Comparison of ENCODE assay signal across 9 cellular contexts in genomic region chr5:64767959-64768357, GRCh38. TPM values are rescaled to one million over a fixed set of nuclear protein-coding genes. Genes with fewer than 3 reads are reported as not detected.
DNase-seq lines count a peak whose midpoint lies in the region; ATAC-seq, FAIRE-seq and TF ChIP-seq lines count a peak whose summit lies in the region.
"Had no signal": no experiment of that assay in that cellular context is flagged by ENCODE, and none has a peak within 500 bp of the region (broad histone marks: within the 10 kb centered on the region; RNA-seq: fewer than 3 reads in every experiment).

No MANE protein-coding gene starts in this region.

- no peaks in the 10 kb centered on the region for H3K9me3 ChIP-seq in adrenal gland (replicated peaks in 1 of 3)
- H3K9me3 ChIP-seq in iPS-18c (ENCODE audit: control insufficient read depth, insufficient read depth, low read length), result no peaks in the 10 kb centered on the region

- H3K27me3 ChIP-seq in adrenal gland, result no peaks in the 10 kb centered on the region

- H3K36me3 ChIP-seq in adrenal gland (replicated peaks in 1 of 2), result peaks cover 0 to 12% of the 10 kb centered on the region in 2 donors

- ATAC-seq in GM21717 (IDR thresholded peaks at IDR 0.05; ENCODE audit: unreplicated experiment), result peak; percentile 13

- TF ChIP-seq CTCF in adrenal gland (IDR thresholded peaks at IDR 0.05), result no peak

- DNase-seq in EH (ENCODE audit: low read depth) (peak; percentile 41), M059J (ENCODE audit: low read depth) (peak; percentile 15), adrenal gland (peak in 2 of 7 donors; percentile 8 to 19), NCI-H526 treated with DMSO at 0.1 percent for 48 hours (lab: John Stamatoyannopoulos, UW) (no peak), frontal cortex (ENCODE audit: low spot score in 2 of 2) (no peak)
- peak; percentile 28 for DNase-seq in stimulated activated CD4-positive, alpha-beta T cell treated with anti-CD3 and anti-CD28 coated beads, Interleukin-15, amount 100 ng/mL, for 24 hours

- FAIRE-seq in frontal cortex (lab: Jason Lieb, UNC), result no peak
- FAIRE-seq: TTC549 had no signal

- no peak for TF ChIP-seq POLR2A in adrenal gland (IDR thresholded peaks at IDR 0.05)

- 0 to 1% (median 1%) methylated on average over 10 of the region's 10 CpGs for WGBS in adrenal gland, 4 donors

- peak overlapping the region; percentile 57 to 93 (median 80) for H3K4me3 ChIP-seq in adrenal gland
- H3K4me3 ChIP-seq in iPS-18c (ENCODE audit: insufficient read depth, low read depth, low read length), result peak overlapping the region; percentile 75

- peaks cover 18 to 43% of the 10 kb centered on the region in 2 donors for H3K4me1 ChIP-seq in adrenal gland (replicated peaks in 1 of 2)

- intact Hi-C loops in adrenal gland (cut with DNase I), result no loop called here

- H3K27ac ChIP-seq in adrenal gland, result peak overlapping the region in 4 of 5 donors; percentile 59 to 91 (median 87)

RNA-seq across cellular contexts. Expression of gene SREK1IP1, which starts 0.5 kb away (rescaled TPM):
- total RNA-seq in M059J (2014; rRNA removed; shearing (Covaris generic)), result 4.1 and 7.6 TPM in 2 replicates
- 10 to 100 TPM in 5 of 8 donors, 1 to 10 TPM in 3; 5.0 to 29.2 (median 14.6) TPM for total RNA-seq in adrenal gland
- polyA plus RNA-seq in adrenal gland, result 10 to 100 TPM; 13.1 to 42.9 (median 36.8) TPM
- total RNA-seq in frontal cortex, result 31.0 TPM

RNA-seq across cellular contexts. Expression of gene CWC27, which starts 0.8 kb away (rescaled TPM):
- 8.7 and 10.6 TPM in 2 replicates for total RNA-seq in M059J (2014; rRNA removed; shearing (Covaris generic))
- total RNA-seq in adrenal gland (10 to 100 TPM in 7 of 8 donors, 1 to 10 TPM in 1; 7.3 to 21.5 (median 15.6) TPM), frontal cortex (28.1 TPM)
- polyA plus RNA-seq in adrenal gland, result 10 to 100 TPM; 12.4 to 31.0 (median 13.9) TPM

Comparison
In these comparisons a context has a peak if more than half of its experiments do, and no peak if none do; other contexts are left out.
1. DNase-seq: peak in EH (single experiment), M059J (single experiment) and stimulated activated CD4-positive, alpha-beta T cell treated with anti-CD3 and anti-CD28 coated beads, Interleukin-15, amount 100 ng/mL, for 24 hours (single experiment); none in NCI-H526 treated with DMSO at 0.1 percent for 48 hours (single experiment) and frontal cortex (0 of 2).